26 cellular contexts compared by ENCODE assay signal in the genomic region with DNA sequence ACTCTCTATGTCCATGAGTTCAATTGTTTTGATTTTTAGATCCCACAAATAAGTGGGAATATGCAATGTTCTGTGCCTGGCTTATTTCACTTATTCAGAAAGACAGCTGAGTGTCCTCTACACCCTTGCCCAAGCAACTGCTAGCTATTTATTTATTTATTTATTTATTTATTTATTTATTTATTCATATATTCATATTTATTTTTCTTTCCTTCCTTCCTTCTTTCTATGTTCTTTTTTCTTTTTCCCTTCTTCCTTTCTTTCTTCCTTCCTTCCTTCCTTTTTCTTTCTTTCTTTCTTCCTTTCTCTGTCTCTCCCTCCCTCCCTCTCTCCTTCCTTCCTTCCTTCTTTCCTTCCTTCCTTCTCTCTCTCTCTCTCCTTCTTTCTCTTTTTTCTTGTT.
"Had no signal": no experiment of that assay in that cellular context is flagged by ENCODE, and none has a peak within 500 bp of the region (broad histone marks: within the 10 kb centered on the region; RNA-seq: fewer than 3 reads in every experiment).

No MANE protein-coding gene starts in this region.

- ATAC-seq: effector memory CD8-positive, alpha-beta T cell; heart right ventricle; left cardiac atrium; left lung; right cardiac atrium had no signal

- H3K9me3 Mint-ChIP-seq: effector memory CD8-positive, alpha-beta T cell; nephron progenitor cell; stimulated activated effector memory CD8-positive, alpha-beta T cell treated with anti-CD3 and anti-CD28 coated beads, Interleukin-12 subunit alpha, Interleukin-12 subunit beta, amount 100 ng/mL, for 72 hours had no signal

- H3K4me3 ChIP-seq: coronary artery, esophagus squamous epithelium, heart right ventricle, left lung, prostate gland, sigmoid colon, stomach, thyroid gland, vagina had no signal

- H3K36me3 ChIP-seq: esophagus squamous epithelium, heart right ventricle, left lung, prostate gland, sigmoid colon, stomach, thyroid gland, vagina had no signal

- H3K27me3 ChIP-seq: esophagus squamous epithelium, sigmoid colon, thyroid gland, vagina had no signal

- H3K27me3 Mint-ChIP-seq: effector memory CD8-positive, alpha-beta T cell had no signal

- DNase-seq: dermis blood vessel endothelial cell; effector memory CD8-positive, alpha-beta T cell; erythroblast; esophagus squamous epithelium; foreskin melanocyte; glutamatergic neuron; heart right ventricle; hippocampal formation; left cardiac atrium; left lung; mesendoderm; midbrain; nephron progenitor cell; nucleus accumbens; right cardiac atrium; sigmoid colon; stimulated activated CD4-positive, alpha-beta T cell treated with anti-CD3 and anti-CD28 coated beads, Interleukin-2, amount 100 ng/mL, for 24 hours; stimulated activated CD4-positive, alpha-beta T cell treated with anti-CD3 and anti-CD28 coated beads, Interleukin-4, amount 100 ng/mL, for 24 hours; stimulated activated naive CD4-positive, alpha-beta T cell treated with Interleukin-2 at 50 U/mL for 16 hours; stomach; thyroid gland; trophoblast cell had no signal

- H3K4me3 Mint-ChIP-seq: effector memory CD8-positive, alpha-beta T cell; nephron progenitor cell; stimulated activated effector memory CD8-positive, alpha-beta T cell treated with anti-CD3 and anti-CD28 coated beads, Interleukin-12 subunit alpha, Interleukin-12 subunit beta, amount 100 ng/mL, for 72 hours had no signal

- H3K4me1 ChIP-seq: esophagus squamous epithelium, heart right ventricle, left lung, prostate gland, sigmoid colon, stomach, thyroid gland, vagina had no signal

- H3K27ac Mint-ChIP-seq: nephron progenitor cell; stimulated activated effector memory CD8-positive, alpha-beta T cell treated with anti-CD3 and anti-CD28 coated beads, Interleukin-12 subunit alpha, Interleukin-12 subunit beta, amount 100 ng/mL, for 72 hours had no signal

- H3K27ac ChIP-seq: coronary artery, esophagus squamous epithelium, heart right ventricle, left lung, prostate gland, sigmoid colon, stomach, thyroid gland, vagina had no signal

- H3K36me3 Mint-ChIP-seq: stimulated activated effector memory CD8-positive, alpha-beta T cell treated with anti-CD3 and anti-CD28 coated beads, Interleukin-12 subunit alpha, Interleukin-12 subunit beta, amount 100 ng/mL, for 72 hours had no signal

- H3K9me3 ChIP-seq: esophagus squamous epithelium, heart right ventricle, left lung, prostate gland, sigmoid colon, stomach, thyroid gland, vagina had no signal
